ENCODE assay signal across 34 cellular contexts in the genomic region with DNA sequence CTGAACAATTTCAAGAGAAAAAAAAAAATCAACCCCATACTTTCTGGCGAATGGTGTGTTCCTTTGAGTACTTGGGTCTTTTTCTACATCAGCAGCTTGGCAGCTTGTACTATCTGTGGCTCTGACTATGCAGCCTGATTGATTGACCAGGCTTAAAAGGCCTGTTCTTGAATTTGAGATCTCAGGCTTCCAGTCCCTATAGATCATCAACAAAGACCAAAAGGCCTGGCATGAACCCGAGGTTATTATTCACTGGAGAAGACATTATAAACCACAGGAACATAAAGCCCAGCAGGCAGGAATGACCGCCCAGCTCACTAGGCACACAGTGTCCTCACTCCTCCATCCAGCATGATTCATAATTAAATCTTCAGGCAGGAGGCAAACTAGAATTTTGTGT. TPM values are rescaled to one million over a fixed set of nuclear protein-coding genes. Genes with fewer than 3 reads are reported as not detected.
"Had no signal": no experiment of that assay in that cellular context is flagged by ENCODE, and none has a peak within 500 bp of the region (broad histone marks: within the 10 kb centered on the region; RNA-seq: fewer than 3 reads in every experiment).

No MANE protein-coding gene starts in this region.

- H3K27ac Mint-ChIP-seq: activated B cell treated with CpG ODN at 0.5 μM for 24 hours; activated CD4-positive, alpha-beta memory T cell treated with anti-CD3 and anti-CD28 coated beads for 36 hours; activated naive CD8-positive, alpha-beta T cell treated with anti-CD3 and anti-CD28 coated beads for 36 hours had no signal

- H3K36me3 ChIP-seq: Peyer's patch had no signal

- H3K4me3 ChIP-seq: Peyer's patch had no signal

- H3K36me3 Mint-ChIP-seq: activated CD4-positive, alpha-beta memory T cell treated with anti-CD3 and anti-CD28 coated beads for 36 hours had no signal

- H3K4me3 Mint-ChIP-seq: activated B cell treated with CpG ODN at 0.5 μM for 24 hours; activated CD4-positive, alpha-beta memory T cell treated with anti-CD3 and anti-CD28 coated beads for 36 hours; activated naive CD8-positive, alpha-beta T cell treated with anti-CD3 and anti-CD28 coated beads for 36 hours had no signal

- H3K9me3 ChIP-seq: Peyer's patch had no signal

- H3K4me1 ChIP-seq: Peyer's patch had no signal

- DNase-seq: activated B cell treated with CpG ODN at 0.5 μM for 24 hours; activated CD4-positive, alpha-beta memory T cell treated with anti-CD3 and anti-CD28 coated beads for 36 hours; activated CD4-positive, alpha-beta T cell treated with anti-CD3 and anti-CD28 coated beads for 4 hours; activated CD4-positive, alpha-beta T cell treated with anti-CD3 and anti-CD28 coated beads, Interleukin-2, amount 50 U/mL, for 1 hour; activated CD4-positive, CD25-positive, alpha-beta regulatory T cell treated with anti-CD3 and anti-CD28 coated beads, Interleukin-2, amount 50 U/mL, for 72 hours; activated CD8-positive, alpha-beta memory T cell treated with anti-CD3 and anti-CD28 coated beads, Interleukin-2, amount 50 U/mL, for 4 hours; activated effector memory CD4-positive, alpha-beta T cell treated with Interleukin-2 at 50 U/mL for 16 hours; activated naive CD4-positive, alpha-beta T cell treated with anti-CD3 and anti-CD28 coated beads, Interleukin-2, amount 50 U/mL, for 16 hours; activated naive CD8-positive, alpha-beta T cell treated with anti-CD3 and anti-CD28 coated beads for 36 hours; activated T-cell treated with anti-CD3 and anti-CD28 coated beads for 4 hours; activated T-cell treated with anti-CD3 and anti-CD28 coated beads, Interleukin-2, amount 50 U/mL, for 48 hours; caudate nucleus; cerebellar nuclear complex; KG1; NCI-H1048; NCI-H1105 treated with DMSO at 0.1 percent for 48 hours; NCI-H1436 treated with DMSO at 0.1 percent for 48 hours; NCI-H1694 treated with DMSO at 0.1 percent for 48 hours; NCI-H2029; NCI-H345; NCI-H526; NCI-H748 treated with DMSO at 0.1 percent for 48 hours; NK-92 treated with Interleukin-12 subunit alpha and Interleukin-12 subunit beta, amount 100 ng/mL, for 24 hours; PC-3; Peyer's patch; RPMI8226; SIG-M5; SW 1271; T-helper 1 cell; T-helper 2 cell; T-helper 9 cell had no signal

- H3K27me3 Mint-ChIP-seq: activated B cell treated with CpG ODN at 0.5 μM for 24 hours; activated CD4-positive, alpha-beta memory T cell treated with anti-CD3 and anti-CD28 coated beads for 36 hours; activated naive CD8-positive, alpha-beta T cell treated with anti-CD3 and anti-CD28 coated beads for 36 hours had no signal

- H3K27ac ChIP-seq: Peyer's patch, VCaP had no signal

- ATAC-seq: PC-3, Right ventricle myocardium inferior had no signal

- H3K27me3 ChIP-seq: Peyer's patch had no signal

- H3K4me1 Mint-ChIP-seq: activated B cell treated with CpG ODN at 0.5 μM for 24 hours; activated naive CD8-positive, alpha-beta T cell treated with anti-CD3 and anti-CD28 coated beads for 36 hours had no signal

RNA-seq across cellular contexts. Expression of a gene that starts 32.1 kb away (rescaled TPM):
- total RNA-seq: activated B cell treated with CpG ODN at 0.5 μM for 24 hours, NCI-H460, Right ventricle myocardium inferior had no signal
